ENCODE assay signal across 26 cellular contexts in the genomic region with DNA sequence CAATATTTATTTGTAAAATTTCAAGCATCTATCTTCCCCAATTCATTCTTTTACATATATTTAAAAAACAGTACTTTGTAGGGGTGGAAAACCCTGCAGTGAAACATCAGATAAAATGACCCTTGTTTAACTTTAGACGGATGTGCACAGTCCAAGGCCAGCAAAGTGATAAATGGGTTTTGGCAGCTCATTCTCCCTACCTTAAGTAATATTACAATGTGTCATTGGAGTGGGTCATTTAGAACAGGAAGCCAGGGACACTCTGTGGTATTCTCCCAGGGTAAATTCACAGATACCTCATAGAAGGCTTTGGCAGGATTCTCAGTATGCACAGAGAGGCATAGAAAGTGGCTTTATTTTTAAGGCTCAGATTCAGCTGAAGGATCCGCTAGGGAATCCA.
DNase-seq lines count a peak whose midpoint lies in the region; ATAC-seq, FAIRE-seq and TF ChIP-seq lines count a peak whose summit lies in the region.
"Had no signal": no experiment of that assay in that cellular context is flagged by ENCODE, and none has a peak within 500 bp of the region (broad histone marks: within the 10 kb centered on the region; RNA-seq: fewer than 3 reads in every experiment).

No MANE protein-coding gene starts in this region.

- no peaks in the 10 kb centered on the region for H4K20me1 ChIP-seq in mammary epithelial cell (ENCODE audit: insufficient read depth, low read length)

- intact Hi-C loops in mammary epithelial cell (cut with micrococcal nuclease) (no loop called here), breast epithelium (cut with DNase I; ENCODE audit: low total_unique reads) (no loop called here), adrenal gland (cut with DNase I) (no loop called here)

- no peak for TF ChIP-seq CTCF in mammary epithelial cell (conservative IDR thresholded peaks at IDR 0.05 in 1 of 2, IDR thresholded peaks at IDR 0.05 in 1 of 2; ENCODE audit: extremely low read depth in 1 of 2, insufficient read depth in 1 of 2, low read depth in 1 of 2, low read length in 2 of 2)
- no peak for TF ChIP-seq CTCF in breast epithelium (IDR thresholded peaks at IDR 0.05)
- TF ChIP-seq CTCF in adrenal gland (IDR thresholded peaks at IDR 0.05), result no peak

- H3K4me1 ChIP-seq in mammary epithelial cell (ENCODE audit: insufficient read depth, low read length) (no peaks in the 10 kb centered on the region), breast epithelium (no peaks in the 10 kb centered on the region), adrenal gland (replicated peaks in 1 of 2) (peaks cover under 1 to 9% of the 10 kb centered on the region in 2 donors)
- H3K4me1 ChIP-seq: sigmoid colon, uterus had no signal

- no peak for ATAC-seq in HG02623 (IDR thresholded peaks at IDR 0.05; ENCODE audit: unreplicated experiment)
- ATAC-seq in HG03520 (IDR thresholded peaks at IDR 0.05; ENCODE audit: unreplicated experiment), result no peak
- ATAC-seq: activated CD8-positive, alpha-beta T cell treated with anti-CD3 and anti-CD28 coated beads for 36 hours; K562; Right ventricle myocardium inferior had no signal

- CTCF ChIA-PET in mammary epithelial cell (lab: Charles Lee; ENCODE audit: low non-redundant PET), result no interaction called here

- no peaks in the 10 kb centered on the region for H3K79me2 ChIP-seq in mammary epithelial cell (ENCODE audit: insufficient read depth, low read length)

- H3K4me2 ChIP-seq in mammary epithelial cell (ENCODE audit: insufficient read depth, low read depth, low read length), result no peak overlapping the region

- no peak overlapping the region for H3K9ac ChIP-seq in mammary epithelial cell (ENCODE audit: insufficient read depth, low read length)

- WGBS in mammary epithelial cell (ENCODE audit: low coverage, missing lambda C conversion rate), result 38% methylated on average over 2 of the region's 2 CpGs
- WGBS in adrenal gland, 4 donors, result 36 to 46% (median 38%) methylated on average over 2 of the region's 2 CpGs

- peak; percentile 25 for DNase-seq in mammary epithelial cell
- DNase-seq in breast epithelium (ENCODE audit: low spot score in 2 of 2), result no peak
- peak in 6 of 7 donors; percentile 29 to 67 (median 38) for DNase-seq in adrenal gland
- DNase-seq in kidney tubule cell (ENCODE audit: low spot score), result peak; percentile 6
- DNase-seq in NCI-H1092 (lab: John Stamatoyannopoulos, UW), result no peak
- DNase-seq in frontal cortex (ENCODE audit: low spot score in 2 of 2), result no peak
- DNase-seq: activated CD8-positive, alpha-beta T cell treated with anti-CD3 and anti-CD28 coated beads for 36 hours; aorta; dorsolateral prefrontal cortex; H7; kidney glomerular epithelial cell; MG63; NCI-H1436; NCI-H2107; NCI-H446; NCI-H82; sigmoid colon; stimulated activated CD4-positive, alpha-beta T cell treated with anti-CD3 and anti-CD28 coated beads, Interleukin-15, amount 100 ng/mL, for 24 hours; stimulated activated naive CD4-positive, alpha-beta T cell treated with Interleukin-2 at 50 U/mL for 16 hours; uterus had no signal

- H2AFZ ChIP-seq in mammary epithelial cell (ENCODE audit: low read depth, low read length), result no peak overlapping the region

- in situ Hi-C loops in mammary epithelial cell (cut with MboI; ENCODE audit: low sequenced_read_pairs in 2 of 2), result no loop called here

- no peaks in the 10 kb centered on the region for H3K27me3 ChIP-seq in mammary epithelial cell (ENCODE audit: insufficient read depth, low read length)
- H3K27me3 ChIP-seq in breast epithelium, result no peaks in the 10 kb centered on the region
- no peaks in the 10 kb centered on the region for H3K27me3 ChIP-seq in adrenal gland
- H3K27me3 ChIP-seq: dorsolateral prefrontal cortex, MG63, sigmoid colon, uterus had no signal

- no peak overlapping the region for H3K27ac ChIP-seq in mammary epithelial cell (ENCODE audit: insufficient read depth, low read depth, low read length)
- no peak overlapping the region for H3K27ac ChIP-seq in breast epithelium
- peak overlapping the region in 2 of 5 donors; percentile 22 to 31 for H3K27ac ChIP-seq in adrenal gland
- H3K27ac ChIP-seq: 22Rv1, dorsolateral prefrontal cortex, sigmoid colon, thoracic aorta, uterus had no signal

- no peak for TF ChIP-seq POLR2A in breast epithelium (IDR thresholded peaks at IDR 0.05)
- no peak for TF ChIP-seq POLR2A in adrenal gland (IDR thresholded peaks at IDR 0.05)

- H3K36me3 ChIP-seq in mammary epithelial cell (ENCODE audit: insufficient read depth, low read length) (no peaks in the 10 kb centered on the region), breast epithelium (no peaks in the 10 kb centered on the region), adrenal gland (replicated peaks in 1 of 2) (no peaks in the 10 kb centered on the region)
- H3K36me3 ChIP-seq: sigmoid colon, thoracic aorta, uterus had no signal

- no peak for FAIRE-seq in frontal cortex (lab: Jason Lieb, UNC)
- FAIRE-seq: K562 had no signal

- dilution Hi-C loops in mammary epithelial cell (cut with HindIII; ENCODE audit: low sequenced_read_pairs), result no loop called here

- no peak overlapping the region for H3K4me3 ChIP-seq in mammary epithelial cell (replicated peaks in 1 of 3; ENCODE audit: insufficient read depth in 1 of 3, low read depth in 2 of 3, low read length in 3 of 3)
- H3K4me3 ChIP-seq in breast epithelium, result no peak overlapping the region
- no peak overlapping the region for H3K4me3 ChIP-seq in adrenal gland
- H3K4me3 ChIP-seq: dorsolateral prefrontal cortex, K562, MG63, sigmoid colon, thoracic aorta, uterus had no signal

- H3K9me3 ChIP-seq in mammary epithelial cell (replicated peaks; ENCODE audit: insufficient read depth, low read length) (no peaks in the 10 kb centered on the region), breast epithelium (peaks cover 0 to 5% of the 10 kb centered on the region in 2 donors), adrenal gland (replicated peaks in 1 of 3) (no peaks in the 10 kb centered on the region)
- H3K9me3 ChIP-seq: MG63, thoracic aorta, uterus had no signal

- BruUV-seq in mammary epithelial cell (replicated peaks; lab: Mats Ljungman, UMichigan), result no TSS peak

Comparison
In these comparisons a context has a peak if more than half of its experiments do, and no peak if none do; other contexts are left out.
1. DNase-seq: peak in mammary epithelial cell (single experiment), adrenal gland (6 of 7) and kidney tubule cell (single experiment); none in breast epithelium (0 of 2), NCI-H1092 (single experiment) and frontal cortex (0 of 2).